ENCODE assay signal across 8 cellular contexts in the genomic region with DNA sequence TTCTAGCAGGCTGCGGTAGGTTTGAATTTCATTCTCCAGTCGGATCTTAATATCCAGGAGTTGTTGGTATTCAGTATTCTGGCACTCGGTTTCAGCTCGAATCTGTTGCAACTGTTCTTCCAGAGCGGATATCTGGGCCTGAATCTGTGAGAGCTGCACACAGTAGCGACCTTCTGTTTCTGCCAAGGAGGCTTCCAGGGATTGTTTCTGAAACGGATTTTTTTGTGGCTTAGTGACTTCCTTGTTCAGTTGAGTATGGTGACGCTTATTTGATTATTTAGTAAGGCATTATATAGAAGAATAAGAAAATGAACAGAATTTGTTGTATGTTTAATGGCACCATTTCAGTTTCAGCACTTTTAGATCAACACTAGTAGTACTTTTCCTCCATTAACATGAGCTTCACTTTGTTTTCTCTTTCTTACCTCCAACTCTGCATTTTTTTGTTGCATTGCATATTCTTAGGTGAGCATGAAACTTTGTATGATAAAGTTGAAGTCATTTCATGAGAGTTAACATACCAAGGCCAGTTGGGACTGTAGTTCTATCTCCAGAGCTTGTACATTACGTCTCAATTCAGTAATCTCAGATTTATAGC. TPM values are rescaled to one million over a fixed set of nuclear protein-coding genes. Genes with fewer than 3 reads are reported as not detected.
DNase-seq lines count a peak whose midpoint lies in the region; ATAC-seq and TF ChIP-seq lines count a peak whose summit lies in the region.

No MANE protein-coding gene starts in this region.

- no peaks in the 10 kb centered on the region for H3K27me3 ChIP-seq in esophagus (ENCODE audit: control insufficient read depth in 1 of 2, insufficient read depth in 2 of 2, low read length in 2 of 2)

- no peaks in the 10 kb centered on the region for H3K9me3 Mint-ChIP-seq in nephron progenitor cell

- peaks cover 36% of the 10 kb centered on the region for H3K36me3 Mint-ChIP-seq in nephron progenitor cell (ENCODE audit: low read depth)

- H3K36me3 ChIP-seq in esophagus (ENCODE audit: control insufficient read depth in 2 of 2, insufficient read depth in 2 of 2, low read length in 1 of 2), result peaks cover 0 to 3% of the 10 kb centered on the region in 2 donors

- H3K4me3 Mint-ChIP-seq in nephron progenitor cell, result peak overlapping the region; percentile 92

- no peak overlapping the region for H3K27ac ChIP-seq in RWPE1
- H3K27ac ChIP-seq in esophagus (ENCODE audit: low read depth in 2 of 2, low read length in 1 of 2), result peak overlapping the region in 1 of 2 donors; percentile 49

- no peaks in the 10 kb centered on the region for H3K9me3 ChIP-seq in esophagus (ENCODE audit: control insufficient read depth in 2 of 2, insufficient read depth in 1 of 2, low read depth in 1 of 2, low read length in 1 of 2)

- H3K4me1 Mint-ChIP-seq in nephron progenitor cell, result peaks cover 31% of the 10 kb centered on the region

- H3K4me1 ChIP-seq in esophagus (ENCODE audit: control insufficient read depth in 2 of 2, insufficient read depth in 2 of 2, low read length in 1 of 2), result peaks cover 0 to 2% of the 10 kb centered on the region in 2 donors

- CTCF ChIA-PET in RWPE1 (lab: Yijun Ruan, JAX), result interaction anchor here (0.9 kb wide), 1 partner anchor 53 kb away, joined by 3 read pairs; no protein-coding TSS in a partner anchor

- peak overlapping the region; percentile 86 for H3K27ac Mint-ChIP-seq in nephron progenitor cell

- POLR2A ChIA-PET in RWPE1 (lab: Yijun Ruan, JAX; ENCODE audit: low non-redundant PET), result interaction anchor here (0.5 to 0.6 kb wide), 2 partner anchors 297 to 323 kb away, joined by 3 read pairs; no protein-coding TSS in a partner anchor

- peak overlapping the region; percentile 56 for H3K4me3 ChIP-seq in GM12865 (ENCODE audit: low read depth, low read length)
- peak overlapping the region; percentile 19 to 86 for H3K4me3 ChIP-seq in esophagus (ENCODE audit: low read depth in 1 of 2, low read length in 2 of 2)

- TF ChIP-seq CTCF in GM12865 (IDR thresholded peaks at IDR 0.05; ENCODE audit: insufficient read depth, low read depth, low read length, missing control alignments), result no peak
- TF ChIP-seq CTCF in RWPE1 (conservative IDR thresholded peaks at IDR 0.05; ENCODE audit: low read depth), result no peak
- TF ChIP-seq CTCF in nephron progenitor cell (IDR thresholded peaks at IDR 0.05), result no peak

- in situ Hi-C loops in KBM-7 (cut with MboI; ENCODE audit: low pct_unique_long_range_greater_than_20kb, low sequenced_read_pairs), result no loop called here

- peaks cover 20% of the 10 kb centered on the region for H3K27me3 Mint-ChIP-seq in nephron progenitor cell (ENCODE audit: low read depth, poor library complexity)

- ATAC-seq in HG03097 (IDR thresholded peaks at IDR 0.05; ENCODE audit: low FRiP score, unreplicated experiment), result no peak

- DNase-seq in GM12865 (ENCODE audit: low read depth) (no peak), RWPE1 (ENCODE audit: low spot score) (peak; percentile 11), nephron progenitor cell (no peak), superior temporal gyrus (ENCODE audit: extremely low spot score) (no peak), posterior cingulate gyrus (no peak), KBM-7 (no peak)

- WGBS in esophagus, 2 donors, result 50 to 51% methylated on average over 9 of the region's 9 CpGs

- intact Hi-C loops in posterior cingulate gyrus (cut with DNase I), result no loop called here

RNA-seq across cellular contexts. Expression of a gene that starts 2.8 kb away (rescaled TPM):
- polyA plus RNA-seq in esophagus, result 10 to 100 TPM; 30.1 to 41.2 TPM

RNA-seq across cellular contexts. Expression of a gene that starts 19.9 kb away (rescaled TPM):
- polyA plus RNA-seq in esophagus, result not detected

RNA-seq across cellular contexts. Expression of a gene that starts 37.3 kb away (rescaled TPM):
- under 1 TPM in 1 of 2 donors, not detected in 1; 0.05 TPM for polyA plus RNA-seq in esophagus

RNA-seq across cellular contexts. Expression of a gene that starts 47.4 kb away (rescaled TPM):
- polyA plus RNA-seq in esophagus, result not detected

RNA-seq across cellular contexts. Expression of a gene that starts 47.6 kb away (rescaled TPM):
- not detected for polyA plus RNA-seq in esophagus
